Comparison of ENCODE assay signal across 29 cellular contexts in genomic region chr6:80658926-80659325, GRCh38.
"Had no signal": no experiment of that assay in that cellular context is flagged by ENCODE, and none has a peak within 500 bp of the region (broad histone marks: within the 10 kb centered on the region; RNA-seq: fewer than 3 reads in every experiment).

No MANE protein-coding gene starts in this region.

- H3K4me3 Mint-ChIP-seq: natural killer cell; nephron; neural progenitor cell; stimulated activated memory B cell treated with anti-CD40 and anti-IgM and Interleukin-4, amounts not matched to agents 10 μg/mL and 1 μg/mL and 100 μg/mL, for 72 hours; stimulated activated naive CD8-positive, alpha-beta T cell treated with anti-CD3 and anti-CD28 coated beads, Interleukin-15, amount 100 ng/mL, for 72 hours had no signal

- H3K36me3 ChIP-seq: neural progenitor cell, ovary, right lobe of liver, sigmoid colon, suprapubic skin, thoracic aorta, thyroid gland, tibial nerve, upper lobe of left lung, vagina had no signal

- H3K27ac ChIP-seq: neural progenitor cell, ovary, parathyroid adenoma, psoas muscle, right lobe of liver, sigmoid colon, suprapubic skin, thoracic aorta, thyroid gland, tibial nerve, upper lobe of left lung, vagina had no signal

- H3K27ac Mint-ChIP-seq: natural killer cell; nephron; neural progenitor cell; progenitor cell of endocrine pancreas; stimulated activated memory B cell treated with anti-CD40 and anti-IgM and Interleukin-4, amounts not matched to agents 10 μg/mL and 1 μg/mL and 100 μg/mL, for 72 hours; stimulated activated naive CD8-positive, alpha-beta T cell treated with anti-CD3 and anti-CD28 coated beads, Interleukin-15, amount 100 ng/mL, for 72 hours had no signal

- H3K27me3 Mint-ChIP-seq: progenitor cell of endocrine pancreas; stimulated activated memory B cell treated with anti-CD40 and anti-IgM and Interleukin-4, amounts not matched to agents 10 μg/mL and 1 μg/mL and 100 μg/mL, for 72 hours; stimulated activated naive CD8-positive, alpha-beta T cell treated with anti-CD3 and anti-CD28 coated beads, Interleukin-15, amount 100 ng/mL, for 72 hours had no signal

- H3K27me3 ChIP-seq: neural progenitor cell, ovary, right lobe of liver, sigmoid colon, suprapubic skin, thyroid gland, tibial nerve, upper lobe of left lung, vagina had no signal

- H3K9me3 ChIP-seq: ovary, psoas muscle, right lobe of liver, sigmoid colon, suprapubic skin, thoracic aorta, thyroid gland, tibial nerve, upper lobe of left lung, vagina had no signal

- H3K4me3 ChIP-seq: neural progenitor cell, ovary, psoas muscle, right lobe of liver, sigmoid colon, suprapubic skin, thoracic aorta, thyroid gland, tibial nerve, upper lobe of left lung, vagina had no signal

- H3K4me1 ChIP-seq: neural progenitor cell, parathyroid adenoma, psoas muscle, right lobe of liver, sigmoid colon, suprapubic skin, thyroid gland, tibial nerve, upper lobe of left lung, vagina had no signal

- H3K9me3 Mint-ChIP-seq: nephron; neural progenitor cell; stimulated activated memory B cell treated with anti-CD40 and anti-IgM and Interleukin-4, amounts not matched to agents 10 μg/mL and 1 μg/mL and 100 μg/mL, for 72 hours had no signal

- H3K4me1 Mint-ChIP-seq: natural killer cell; nephron; neural progenitor cell; stimulated activated memory B cell treated with anti-CD40 and anti-IgM and Interleukin-4, amounts not matched to agents 10 μg/mL and 1 μg/mL and 100 μg/mL, for 72 hours; stimulated activated naive CD8-positive, alpha-beta T cell treated with anti-CD3 and anti-CD28 coated beads, Interleukin-15, amount 100 ng/mL, for 72 hours had no signal

- ATAC-seq: natural killer cell; psoas muscle; right cardiac atrium; right lobe of liver; stimulated activated memory B cell treated with anti-CD40 and anti-IgM and Interleukin-4, amounts not matched to agents 10 μg/mL and 1 μg/mL and 100 μg/mL, for 72 hours; stimulated activated naive CD8-positive, alpha-beta T cell treated with anti-CD3 and anti-CD28 coated beads, Interleukin-15, amount 100 ng/mL, for 72 hours; stimulated activated naive CD8-positive, alpha-beta T cell treated with anti-CD3 and anti-CD28 coated beads, Interleukin-15, Interleukin-2, amounts not matched to agents 100 U/mL and 50 U/mL, for 24 hours had no signal

- DNase-seq: natural killer cell; occipital lobe; ovary; psoas muscle; right cardiac atrium; right lobe of liver; sigmoid colon; small intestine; stimulated activated CD4-positive, alpha-beta T cell treated with anti-CD3 and anti-CD28 coated beads, Interleukin-12 subunit alpha, Interleukin-12 subunit beta, amount 100 ng/mL, for 4 hours; stimulated activated CD4-positive, alpha-beta T cell treated with anti-CD3 and anti-CD28 coated beads, Interleukin-1b, Interleukin-23, amount 100 ng/mL, for 48 hours; stimulated activated CD4-positive, alpha-beta T cell treated with anti-CD3 and anti-CD28 coated beads, Interleukin-4, amount 100 ng/mL, for 1 hour; stimulated activated CD4-positive, alpha-beta T cell treated with anti-CD3 and anti-CD28 coated beads, Interleukin-4, amount 100 ng/mL, for 4 hours; stimulated activated CD8-positive, alpha-beta memory T cell treated with anti-CD3 and anti-CD28 coated beads, Interleukin-4, amount 100 ng/mL, for 48 hours; stimulated activated naive CD4-positive, alpha-beta T cell; stimulated activated naive CD8-positive, alpha-beta T cell treated with anti-CD3 and anti-CD28 coated beads, Interleukin-15, amount 100 ng/mL, for 72 hours; stimulated activated naive CD8-positive, alpha-beta T cell treated with anti-CD3 and anti-CD28 coated beads, Interleukin-15, Interleukin-2, amounts not matched to agents 100 U/mL and 50 U/mL, for 24 hours; substantia nigra; thyroid gland; trophoblast cell had no signal

- H3K36me3 Mint-ChIP-seq: natural killer cell; neural progenitor cell; stimulated activated memory B cell treated with anti-CD40 and anti-IgM and Interleukin-4, amounts not matched to agents 10 μg/mL and 1 μg/mL and 100 μg/mL, for 72 hours had no signal
